Comparison of ENCODE assay signal across 15 cellular contexts in genomic region chr11:107259826-107260225, GRCh38.
"Had no signal": no experiment of that assay in that cellular context is flagged by ENCODE, and none has a peak within 500 bp of the region (broad histone marks: within the 10 kb centered on the region; RNA-seq: fewer than 3 reads in every experiment).

No MANE protein-coding gene starts in this region.

- H3K4me3 ChIP-seq: lung had no signal

- H3K27me3 ChIP-seq: neutrophil had no signal

- H3K9me3 ChIP-seq: neutrophil had no signal

- H3K27ac ChIP-seq: neutrophil had no signal

- DNase-seq: activated B cell treated with CpG ODN at 0.5 μM for 24 hours; activated CD4-positive, alpha-beta T cell treated with anti-CD3 and anti-CD28 coated beads, Interleukin-2, amount 50 U/mL, for 1 hour; activated CD8-positive, alpha-beta memory T cell treated with anti-CD3 and anti-CD28 coated beads for 24 hours; activated gamma-delta T cell treated with Interleukin-2 at 50 U/mL for 16 hours; dermis blood vessel endothelial cell; effector memory CD8-positive, alpha-beta T cell; foreskin melanocyte; left colon; naive B cell; posterior cingulate gyrus; stimulated activated CD4-positive, alpha-beta T cell treated with anti-CD3 and anti-CD28 coated beads, Interleukin-2, amount 100 ng/mL, for 48 hours; T-helper 17 cell had no signal

- H3K36me3 ChIP-seq: neutrophil had no signal

- ATAC-seq: effector memory CD8-positive, alpha-beta T cell; left colon; stimulated activated memory B cell treated with anti-CD40 and anti-IgM and Interleukin-4, amounts not matched to agents 10 μg/mL and 1 μg/mL and 100 μg/mL, for 72 hours; T-helper 17 cell had no signal
